ENCODE assay signal across 20 cellular contexts in genomic region chr18:2551425-2551824, GRCh38. TPM values are rescaled to one million over a fixed set of nuclear protein-coding genes. Genes with fewer than 3 reads are reported as not detected.
DNase-seq lines count a peak whose midpoint lies in the region; ATAC-seq, FAIRE-seq and TF ChIP-seq lines count a peak whose summit lies in the region.
"Had no signal": no experiment of that assay in that cellular context is flagged by ENCODE, and none has a peak within 500 bp of the region (broad histone marks: within the 10 kb centered on the region; RNA-seq: fewer than 3 reads in every experiment).

No MANE protein-coding gene starts in this region.

- FAIRE-seq in D721Med (lab: Jason Lieb, UNC) (peak; percentile 6), GM12891 (lab: Jason Lieb, UNC) (no peak)
- FAIRE-seq: GM12892, GM18507, HepG2 had no signal

- no peaks in the 10 kb centered on the region for H3K27me3 ChIP-seq in CD4-positive, alpha-beta memory T cell (ENCODE audit: insufficient read depth, low read length)
- H3K27me3 ChIP-seq: BE2C had no signal

- H3K27ac Mint-ChIP-seq in CD4-positive, alpha-beta memory T cell: peak overlapping the region in 4 of 7 donors; percentile 5 to 80 (median 52)
- H3K27ac Mint-ChIP-seq in activated B cell treated with CpG ODN at 0.5 μM for 24 hours: peak overlapping the region; percentile 37
- peak overlapping the region; percentile 66 for H3K27ac Mint-ChIP-seq in nephron progenitor cell
- H3K27ac Mint-ChIP-seq: CD4-positive, alpha-beta T cell; IgD-negative memory B cell had no signal

- H3K4me3 Mint-ChIP-seq in CD4-positive, alpha-beta memory T cell: no peak overlapping the region
- H3K4me3 Mint-ChIP-seq in activated B cell treated with CpG ODN at 0.5 μM for 24 hours (no peak overlapping the region), nephron progenitor cell (no peak overlapping the region)
- H3K4me3 Mint-ChIP-seq: CD4-positive, alpha-beta T cell; IgD-negative memory B cell had no signal

- intact Hi-C loops in CD4-positive, alpha-beta memory T cell (cut with micrococcal nuclease): no loop called here
- intact Hi-C loops in activated B cell treated with CpG ODN at 0.5 μM for 24 hours (cut with micrococcal nuclease): no loop called here

- peaks cover 16 to 26% (median 17%) of the 10 kb centered on the region in 4 donors for H3K4me1 Mint-ChIP-seq in CD4-positive, alpha-beta memory T cell
- H3K4me1 Mint-ChIP-seq in activated B cell treated with CpG ODN at 0.5 μM for 24 hours: peaks cover 10% of the 10 kb centered on the region
- H3K4me1 Mint-ChIP-seq in nephron progenitor cell: peaks cover 9% of the 10 kb centered on the region

- DNase-seq in CD4-positive, alpha-beta memory T cell: no peak
- no peak for DNase-seq in D721Med (ENCODE audit: insufficient read length, low spot score)
- DNase-seq in activated B cell treated with CpG ODN at 0.5 μM for 24 hours: no peak
- DNase-seq in nephron progenitor cell: no peak
- DNase-seq in GM12891 (ENCODE audit: insufficient read length, low spot score): no peak
- no peak for DNase-seq in COLO829 (ENCODE audit: low spot score)
- DNase-seq: ACHN; BE2C; C1 segment of cervical spinal cord; CD4-positive, alpha-beta T cell; COR-L47; GOT3; H7; KG1 had no signal

- POLR2A ChIA-PET in CD4-positive, alpha-beta memory T cell (lab: Charles Lee; ENCODE audit: partially characterized antibody): no interaction called here
- POLR2A ChIA-PET in activated B cell treated with CpG ODN at 0.5 μM for 24 hours (lab: Charles Lee): no interaction called here

- no peaks in the 10 kb centered on the region for H3K27me3 Mint-ChIP-seq in CD4-positive, alpha-beta memory T cell
- H3K27me3 Mint-ChIP-seq in activated B cell treated with CpG ODN at 0.5 μM for 24 hours: no peaks in the 10 kb centered on the region
- H3K27me3 Mint-ChIP-seq in nephron progenitor cell (ENCODE audit: low read depth, poor library complexity): no peaks in the 10 kb centered on the region
- H3K27me3 Mint-ChIP-seq: CD4-positive, alpha-beta T cell; IgD-negative memory B cell had no signal

- no peak for TF ChIP-seq CTCF in D721Med (IDR thresholded peaks at IDR 0.05; ENCODE audit: insufficient read depth, missing control alignments)
- TF ChIP-seq CTCF in activated B cell treated with CpG ODN at 0.5 μM for 24 hours (IDR thresholded peaks at IDR 0.05): no peak
- no peak for TF ChIP-seq CTCF in nephron progenitor cell (IDR thresholded peaks at IDR 0.05)

- no peaks in the 10 kb centered on the region for H3K4me1 ChIP-seq in CD4-positive, alpha-beta memory T cell (ENCODE audit: insufficient read depth, low read length)
- H3K4me1 ChIP-seq: BE2C had no signal

- H3K27ac ChIP-seq in CD4-positive, alpha-beta memory T cell (ENCODE audit: low read depth, low read length): no peak overlapping the region

- H3K36me3 Mint-ChIP-seq in CD4-positive, alpha-beta memory T cell: peaks cover 38 to 41% of the 10 kb centered on the region in 2 donors
- peaks cover 47% of the 10 kb centered on the region for H3K36me3 Mint-ChIP-seq in activated B cell treated with CpG ODN at 0.5 μM for 24 hours (ENCODE audit: low read depth)
- peaks cover 24% of the 10 kb centered on the region for H3K36me3 Mint-ChIP-seq in nephron progenitor cell (ENCODE audit: low read depth)

- H3K4me3 ChIP-seq in CD4-positive, alpha-beta memory T cell (ENCODE audit: low read length in 2 of 2): no peak overlapping the region

- no peaks in the 10 kb centered on the region for H3K9me3 ChIP-seq in CD4-positive, alpha-beta memory T cell (ENCODE audit: control insufficient read depth in 1 of 2, low read length in 2 of 2)
- H3K9me3 ChIP-seq: BE2C had no signal

- H3K36me3 ChIP-seq in CD4-positive, alpha-beta memory T cell (ENCODE audit: insufficient read depth, low read length): peaks cover 8% of the 10 kb centered on the region
- H3K36me3 ChIP-seq: BE2C had no signal

- CTCF ChIA-PET in CD4-positive, alpha-beta memory T cell (lab: Charles Lee; ENCODE audit: partially characterized antibody): interaction anchor here (1.0 to 2.5 kb wide), 2 partner anchors 10 to 17 kb away, joined by 3 to 8 read pairs; no protein-coding TSS in a partner anchor
- CTCF ChIA-PET in activated B cell treated with CpG ODN at 0.5 μM for 24 hours (lab: Charles Lee): no interaction called here

- no peaks in the 10 kb centered on the region for H3K9me3 Mint-ChIP-seq in CD4-positive, alpha-beta memory T cell
- H3K9me3 Mint-ChIP-seq in activated B cell treated with CpG ODN at 0.5 μM for 24 hours: no peaks in the 10 kb centered on the region
- no peaks in the 10 kb centered on the region for H3K9me3 Mint-ChIP-seq in nephron progenitor cell
- H3K9me3 Mint-ChIP-seq: CD4-positive, alpha-beta T cell; IgD-negative memory B cell had no signal

- TF ChIP-seq POLR2A in GM12891 (IDR thresholded peaks at IDR 0.05; ENCODE audit: low read depth, low read length): no peak

- no peak for ATAC-seq in activated B cell treated with CpG ODN at 0.5 μM for 24 hours (ENCODE audit: low read depth)
- ATAC-seq in GM18870 (IDR thresholded peaks at IDR 0.05; ENCODE audit: unreplicated experiment): no peak
- ATAC-seq: HCT116, HepG2 had no signal

TF ChIP-seq in GM12891, 5 proteins besides CTCF, POLR2A, EP300 and RAD21:
- TF ChIP-seq PAX5 (IDR thresholded peaks at IDR 0.05; ENCODE audit: insufficient read depth, low read length, severe bottlenecking): no peak
- TF ChIP-seq SPI1 (IDR thresholded peaks at IDR 0.05; ENCODE audit: low read depth, low read length): no peak
- no peak for TF ChIP-seq POU2F2 (IDR thresholded peaks at IDR 0.05; ENCODE audit: low read depth, low read length)
- TF ChIP-seq POLR2AphosphoS5 (IDR thresholded peaks at IDR 0.05; ENCODE audit: low read depth, low read length): no peak
- no peak for TF ChIP-seq TAF1 (IDR thresholded peaks at IDR 0.05; ENCODE audit: low read depth, low read length)

RNA-seq across cellular contexts. Expression of gene METTL4, which starts 19.9 kb away (rescaled TPM):
- total RNA-seq in CD4-positive, alpha-beta memory T cell: 10 to 100 TPM; 25.8 to 29.3 TPM
- polyA plus RNA-seq in CD4-positive, alpha-beta memory T cell: 10 to 100 TPM; 15.7 to 16.4 TPM
- 17.4 TPM in 2 replicates for total RNA-seq in activated B cell treated with CpG ODN at 0.5 μM for 24 hours
- polyA plus RNA-seq in GM12891 (2012; ENCODE audit: low read depth, missing spikeins): 4.0 TPM

RNA-seq across cellular contexts. Expression of gene NDC80, which starts 19.9 kb away (rescaled TPM):
- total RNA-seq in CD4-positive, alpha-beta memory T cell: 1 to 10 TPM; 3.8 to 6.2 TPM
- 1 to 10 TPM; 2.1 to 6.4 TPM for polyA plus RNA-seq in CD4-positive, alpha-beta memory T cell
- 1.9 and 2.6 TPM in 2 replicates for total RNA-seq in activated B cell treated with CpG ODN at 0.5 μM for 24 hours
- 23.5 TPM for polyA plus RNA-seq in GM12891 (2012; ENCODE audit: low read depth, missing spikeins)
